In the genomic region with DNA sequence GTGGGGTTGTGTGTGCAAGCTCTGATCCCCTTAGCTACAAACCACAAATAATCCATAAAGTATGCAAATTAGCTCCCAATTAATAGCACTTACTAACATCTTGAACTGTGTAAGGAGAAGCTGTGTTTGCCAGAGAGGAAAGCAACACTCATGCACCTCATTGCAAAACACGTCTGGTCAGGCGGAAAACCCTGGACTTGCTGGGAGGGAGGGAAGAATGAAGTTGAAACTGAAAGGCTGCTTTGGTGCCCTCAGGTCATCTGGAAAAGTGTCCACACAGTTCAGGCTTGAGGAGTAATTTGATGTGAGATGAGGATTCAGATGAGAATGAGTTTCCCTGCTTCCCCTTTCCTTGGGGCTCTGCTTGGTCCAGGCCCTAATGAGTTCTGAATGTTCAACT, we compare ENCODE assay signal across 13 cellular contexts.
DNase-seq lines count a peak whose midpoint lies in the region; ATAC-seq and TF ChIP-seq lines count a peak whose summit lies in the region.
"Had no signal": no experiment of that assay in that cellular context is flagged by ENCODE, and none has a peak within 500 bp of the region (broad histone marks: within the 10 kb centered on the region; RNA-seq: fewer than 3 reads in every experiment).

No MANE protein-coding gene starts in this region.

- in situ Hi-C loops in Caki2 (cut with HindIII; ENCODE audit: low pct_unique_long_range_greater_than_20kb, low sequenced_read_pairs), result no loop called here

- H3K27ac Mint-ChIP-seq in activated naive CD8-positive, alpha-beta T cell treated with anti-CD3 and anti-CD28 coated beads, Interleukin-2, amount 50 U/mL, for 24 hours, result no peak overlapping the region
- H3K27ac Mint-ChIP-seq in T-helper 17 cell, result no peak overlapping the region
- H3K27ac Mint-ChIP-seq: activated naive CD4-positive, alpha-beta T cell treated with anti-CD3 and anti-CD28 coated beads, Interleukin-2, amount 10 ng/mL, durations not matched to agents 7 days and 5 days; nephron had no signal

- H3K9me3 ChIP-seq in RWPE2 (ENCODE audit: severe bottlenecking), result no peaks in the 10 kb centered on the region
- no peaks in the 10 kb centered on the region for H3K9me3 ChIP-seq in psoas muscle
- no peaks in the 10 kb centered on the region for H3K9me3 ChIP-seq in Karpas-422 (ENCODE audit: low read length)
- no peaks in the 10 kb centered on the region for H3K9me3 ChIP-seq in T-helper 17 cell (ENCODE audit: control insufficient read depth, low read length, poor library complexity, severe bottlenecking)

- H3K9me3 Mint-ChIP-seq in activated naive CD8-positive, alpha-beta T cell treated with anti-CD3 and anti-CD28 coated beads, Interleukin-2, amount 50 U/mL, for 24 hours, result peaks cover 11% of the 10 kb centered on the region
- H3K9me3 Mint-ChIP-seq: activated naive CD4-positive, alpha-beta T cell treated with anti-CD3 and anti-CD28 coated beads, Interleukin-2, amount 10 ng/mL, durations not matched to agents 7 days and 5 days had no signal

- no peaks in the 10 kb centered on the region for H3K36me3 Mint-ChIP-seq in activated naive CD8-positive, alpha-beta T cell treated with anti-CD3 and anti-CD28 coated beads, Interleukin-2, amount 50 U/mL, for 24 hours (ENCODE audit: low read depth)
- peaks cover 3% of the 10 kb centered on the region for H3K36me3 Mint-ChIP-seq in T-helper 17 cell (ENCODE audit: low read depth)
- H3K36me3 Mint-ChIP-seq: activated naive CD4-positive, alpha-beta T cell treated with anti-CD3 and anti-CD28 coated beads, Interleukin-2, amount 10 ng/mL, durations not matched to agents 7 days and 5 days had no signal

- H3K4me1 ChIP-seq in RWPE2 (ENCODE audit: insufficient read depth, poor library complexity, severe bottlenecking) (peaks cover 21% of the 10 kb centered on the region), psoas muscle (peaks cover 40% of the 10 kb centered on the region), Karpas-422 (ENCODE audit: low read length) (no peaks in the 10 kb centered on the region)

- no peak overlapping the region for H3K4me3 Mint-ChIP-seq in activated naive CD8-positive, alpha-beta T cell treated with anti-CD3 and anti-CD28 coated beads, Interleukin-2, amount 50 U/mL, for 24 hours
- H3K4me3 Mint-ChIP-seq in T-helper 17 cell, result no peak overlapping the region
- H3K4me3 Mint-ChIP-seq: activated naive CD4-positive, alpha-beta T cell treated with anti-CD3 and anti-CD28 coated beads, Interleukin-2, amount 10 ng/mL, durations not matched to agents 7 days and 5 days; nephron had no signal

- WGBS in psoas muscle, 3 donors, result 46 to 83% (median 67%) methylated on average over 2 of the region's 2 CpGs

- no peaks in the 10 kb centered on the region for H3K79me2 ChIP-seq in Karpas-422 (ENCODE audit: low read length)

- no peaks in the 10 kb centered on the region for H3K36me3 ChIP-seq in RWPE2 (ENCODE audit: low read depth)
- no peaks in the 10 kb centered on the region for H3K36me3 ChIP-seq in psoas muscle (ENCODE audit: insufficient read depth in 1 of 2, low read depth in 1 of 2)
- H3K36me3 ChIP-seq in Karpas-422 (ENCODE audit: insufficient read depth, low read length), result no peaks in the 10 kb centered on the region

- ATAC-seq in RWPE2 (ENCODE audit: low read depth), result peak; percentile 72
- ATAC-seq in psoas muscle, result peak; percentile 44 to 74 (median 58)
- ATAC-seq in activated naive CD8-positive, alpha-beta T cell treated with anti-CD3 and anti-CD28 coated beads, Interleukin-2, amount 50 U/mL, for 24 hours, result no peak
- no peak for ATAC-seq in T-helper 17 cell
- ATAC-seq: K562 had no signal

- H3K27me3 Mint-ChIP-seq in activated naive CD8-positive, alpha-beta T cell treated with anti-CD3 and anti-CD28 coated beads, Interleukin-2, amount 50 U/mL, for 24 hours, result peaks cover 5% of the 10 kb centered on the region
- no peaks in the 10 kb centered on the region for H3K27me3 Mint-ChIP-seq in T-helper 17 cell
- H3K27me3 Mint-ChIP-seq: activated naive CD4-positive, alpha-beta T cell treated with anti-CD3 and anti-CD28 coated beads, Interleukin-2, amount 10 ng/mL, durations not matched to agents 7 days and 5 days had no signal

- no peaks in the 10 kb centered on the region for H4K20me1 ChIP-seq in Karpas-422 (ENCODE audit: insufficient read depth, low read depth, low read length)

- no peak overlapping the region for H3K4me2 ChIP-seq in Karpas-422 (ENCODE audit: low read depth, low read length, poor library complexity, severe bottlenecking)

- no peaks in the 10 kb centered on the region for H3K27me3 ChIP-seq in RWPE2 (ENCODE audit: insufficient read depth, poor library complexity, severe bottlenecking)
- no peaks in the 10 kb centered on the region for H3K27me3 ChIP-seq in psoas muscle (ENCODE audit: insufficient read depth in 3 of 3, low read length in 2 of 3)
- no peaks in the 10 kb centered on the region for H3K27me3 ChIP-seq in Karpas-422 (ENCODE audit: low read length)

- H3K27ac ChIP-seq in RWPE2 (ENCODE audit: poor library complexity, severe bottlenecking) (peak overlapping the region; percentile 93), psoas muscle (peak overlapping the region; percentile 92), Karpas-422 (ENCODE audit: low read length) (no peak overlapping the region)
- H3K27ac ChIP-seq: VCaP had no signal

- H3K9ac ChIP-seq in Karpas-422 (ENCODE audit: low read length), result no peak overlapping the region

- no peaks in the 10 kb centered on the region for H3K9me2 ChIP-seq in Karpas-422 (replicated peaks; ENCODE audit: insufficient read depth, low read length)

- H3K4me1 Mint-ChIP-seq in activated naive CD8-positive, alpha-beta T cell treated with anti-CD3 and anti-CD28 coated beads, Interleukin-2, amount 50 U/mL, for 24 hours, result no peaks in the 10 kb centered on the region
- no peaks in the 10 kb centered on the region for H3K4me1 Mint-ChIP-seq in T-helper 17 cell
- H3K4me1 Mint-ChIP-seq: activated naive CD4-positive, alpha-beta T cell treated with anti-CD3 and anti-CD28 coated beads, Interleukin-2, amount 10 ng/mL, durations not matched to agents 7 days and 5 days had no signal

- H3K4me3 ChIP-seq in RWPE2 (ENCODE audit: severe bottlenecking) (no peak overlapping the region), psoas muscle (peak overlapping the region; percentile 56), Karpas-422 (ENCODE audit: low read length) (no peak overlapping the region)
- H3K4me3 ChIP-seq: K562 had no signal

- TF ChIP-seq CTCF in RWPE2 (IDR thresholded peaks at IDR 0.05; ENCODE audit: poor library complexity, severe bottlenecking) (no peak), psoas muscle (IDR thresholded peaks at IDR 0.05) (no peak)

- no peak overlapping the region for H2AFZ ChIP-seq in Karpas-422 (ENCODE audit: low read length)

- DNase-seq in Caki2 (ENCODE audit: low read depth) (peak; percentile 51), RWPE2 (ENCODE audit: low spot score) (peak; percentile 53), fibroblast of gingiva (ENCODE audit: low read depth) (peak; percentile 95), psoas muscle (no peak), Karpas-422 (no peak), globus pallidus (ENCODE audit: low spot score) (no peak), T-helper 17 cell (no peak)
- no peak for DNase-seq in activated naive CD8-positive, alpha-beta T cell treated with anti-CD3 and anti-CD28 coated beads, Interleukin-2, amount 50 U/mL, for 24 hours
- DNase-seq: activated naive CD4-positive, alpha-beta T cell treated with anti-CD3 and anti-CD28 coated beads, Interleukin-2, amount 10 ng/mL, durations not matched to agents 7 days and 5 days; COR-L47 had no signal

- intact Hi-C loops in psoas muscle (cut with DNase I), result no loop called here

Comparison
In these comparisons a context has a peak if more than half of its experiments do, and no peak if none do; other contexts are left out.
1. DNase-seq: peak in Caki2 (single experiment), RWPE2 (single experiment) and fibroblast of gingiva (single experiment); none in psoas muscle (0 of 2), Karpas-422 (single experiment), activated naive CD8-positive, alpha-beta T cell treated with anti-CD3 and anti-CD28 coated beads, Interleukin-2, amount 50 U/mL, for 24 hours (single experiment), globus pallidus (single experiment) and T-helper 17 cell (0 of 3).
2. ATAC-seq: peak in RWPE2 (single experiment) and psoas muscle (4 of 4); none in activated naive CD8-positive, alpha-beta T cell treated with anti-CD3 and anti-CD28 coated beads, Interleukin-2, amount 50 U/mL, for 24 hours (single experiment) and T-helper 17 cell (single experiment).